In the genomic region with DNA sequence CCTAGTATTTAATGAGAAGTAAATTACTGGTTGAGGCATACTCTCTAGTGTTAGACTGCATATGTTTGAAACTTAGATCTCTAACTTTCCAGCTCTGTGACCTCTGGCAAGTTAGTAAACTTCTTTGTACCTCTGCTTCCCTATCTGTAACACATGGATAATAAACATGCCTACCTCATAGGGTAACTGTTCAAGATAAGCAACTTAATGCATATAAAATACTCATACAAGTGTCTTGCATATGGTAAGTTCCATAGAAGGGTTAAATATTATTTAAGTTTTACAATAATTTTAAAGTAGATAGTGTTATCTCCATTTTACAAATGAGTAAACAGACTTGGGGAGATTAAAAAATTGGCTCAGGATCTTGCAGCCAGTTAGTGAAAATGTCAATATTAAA, we compare ENCODE assay signal across 18 cellular contexts.
"Had no signal": no experiment of that assay in that cellular context is flagged by ENCODE, and none has a peak within 500 bp of the region (broad histone marks: within the 10 kb centered on the region; RNA-seq: fewer than 3 reads in every experiment).

No MANE protein-coding gene starts in this region.

- H3K36me3 Mint-ChIP-seq: immature natural killer cell; natural killer cell; stimulated activated effector memory CD8-positive, alpha-beta T cell treated with anti-CD3 and anti-CD28 coated beads, Interleukin-12 subunit alpha, Interleukin-12 subunit beta, amount 100 ng/mL, for 72 hours had no signal

- ATAC-seq: esophagus mucosa; natural killer cell; right cardiac atrium; stimulated activated effector memory CD8-positive, alpha-beta T cell treated with anti-CD3 and anti-CD28 coated beads, Interleukin-12 subunit alpha, Interleukin-12 subunit beta, amount 100 ng/mL, for 72 hours; stimulated activated naive CD8-positive, alpha-beta T cell treated with anti-CD3 and anti-CD28 coated beads, Interleukin-15, Interleukin-2, amounts not matched to agents 100 U/mL and 50 U/mL, for 24 hours had no signal

- H3K4me3 Mint-ChIP-seq: immature natural killer cell; natural killer cell; neural crest cell; stimulated activated effector memory CD8-positive, alpha-beta T cell treated with anti-CD3 and anti-CD28 coated beads, Interleukin-12 subunit alpha, Interleukin-12 subunit beta, amount 100 ng/mL, for 72 hours had no signal

- FAIRE-seq: frontal cortex, kidney had no signal

- H3K27ac Mint-ChIP-seq: immature natural killer cell; natural killer cell; stimulated activated effector memory CD8-positive, alpha-beta T cell treated with anti-CD3 and anti-CD28 coated beads, Interleukin-12 subunit alpha, Interleukin-12 subunit beta, amount 100 ng/mL, for 72 hours had no signal

- H3K27ac ChIP-seq: dorsolateral prefrontal cortex, tibial artery, uterus had no signal

- H3K9me3 ChIP-seq: tibial artery, upper lobe of left lung, uterus had no signal

- H3K4me1 ChIP-seq: tibial artery, uterus had no signal

- H3K4me1 Mint-ChIP-seq: immature natural killer cell; natural killer cell; neural crest cell; stimulated activated effector memory CD8-positive, alpha-beta T cell treated with anti-CD3 and anti-CD28 coated beads, Interleukin-12 subunit alpha, Interleukin-12 subunit beta, amount 100 ng/mL, for 72 hours had no signal

- H3K36me3 ChIP-seq: tibial artery, upper lobe of left lung, uterus had no signal

- H3K27me3 ChIP-seq: tibial artery, upper lobe of left lung, uterus had no signal

- DNase-seq: cortex of kidney; dorsolateral prefrontal cortex; effector CD8-positive, alpha-beta T cell; immature natural killer cell; kidney; mammary epithelial cell; natural killer cell; right cardiac atrium; stimulated activated CD4-positive, alpha-beta T cell treated with anti-CD3 and anti-CD28 coated beads, Interleukin-4, amount 100 ng/mL, for 1 hour; stimulated activated CD8-positive, alpha-beta memory T cell treated with anti-CD3 and anti-CD28 coated beads, Interleukin-4, amount 100 ng/mL, for 48 hours; stimulated activated naive CD8-positive, alpha-beta T cell treated with anti-CD3 and anti-CD28 coated beads, Interleukin-15, Interleukin-2, amounts not matched to agents 100 U/mL and 50 U/mL, for 24 hours; tibial artery; uterus had no signal

- H3K4me3 ChIP-seq: dorsolateral prefrontal cortex, tibial artery, upper lobe of left lung, uterus had no signal

- H3K9me3 Mint-ChIP-seq: neural crest cell had no signal
